In genomic region chr7:108143658-108144420, GRCh38 we compare ENCODE assay signal across 2 cellular contexts.
TF ChIP-seq lines count a peak whose summit lies in the region.

No MANE protein-coding gene starts in this region.

TF ChIP-seq in GM23338, 12 proteins besides CTCF, POLR2A, EP300 and RAD21 (continued from another document):
- TF ChIP-seq ZNF462 (CRISPR knock-in tag; IDR thresholded peaks at IDR 0.05): no peak
- no peak for TF ChIP-seq JUNB (IDR thresholded peaks at IDR 0.05; ENCODE audit: unreplicated experiment)
TF ChIP-seq in GM23338: peak in this region for 0.

TF ChIP-seq in GM12878, 131 proteins besides CTCF, POLR2A, EP300 and RAD21 (continued from another document):
- TF ChIP-seq CUX1 (IDR thresholded peaks at IDR 0.05; ENCODE audit: insufficient replicate concordance, low read depth, low read length) (no peak), MLLT1 (IDR thresholded peaks at IDR 0.05) (peak; percentile 76), SMAD1 (IDR thresholded peaks at IDR 0.05; ENCODE audit: low read depth, partially characterized antibody) (peak; percentile 31)
